ENCODE assay signal across 8 cellular contexts in genomic region chr9:20940447-20941176, GRCh38.
DNase-seq lines count a peak whose midpoint lies in the region; ATAC-seq, FAIRE-seq and TF ChIP-seq lines count a peak whose summit lies in the region.

No MANE protein-coding gene starts in this region.

- H4K20me1 ChIP-seq in HepG2 (ENCODE audit: insufficient read depth, low read length), result no peaks in the 10 kb centered on the region
- H4K20me1 ChIP-seq in SK-N-SH (ENCODE audit: insufficient read depth), result no peaks in the 10 kb centered on the region

- TF ChIP-seq EP300 in HepG2 (IDR thresholded peaks at IDR 0.05; ENCODE audit: low read depth in 2 of 2, low read length in 2 of 2) (no peak), HepG2 (CRISPR knock-in tag; IDR thresholded peaks at IDR 0.05; ENCODE audit: borderline replicate concordance) (no peak), SK-N-SH (IDR thresholded peaks at IDR 0.05; ENCODE audit: borderline replicate concordance in 1 of 2, low read depth in 1 of 2, low read length in 1 of 2) (no peak)

- no peaks in the 10 kb centered on the region for H3K9me2 ChIP-seq in SK-N-SH

- ATAC-seq in HepG2 (peak; percentile 55), right lobe of liver (no peak), HG02798 (IDR thresholded peaks at IDR 0.05; ENCODE audit: poor library complexity, unreplicated experiment) (peak; percentile 35)

- TF ChIP-seq RAD21 in HepG2 (CRISPR knock-in tag; IDR thresholded peaks at IDR 0.05) (no peak), SK-N-SH (IDR thresholded peaks at IDR 0.05; ENCODE audit: low read length) (no peak)

- no peak for DNase-seq in HepG2 (ENCODE audit: low spot score)
- DNase-seq in right lobe of liver, result no peak
- peak; percentile 4 for DNase-seq in SK-N-SH
- no peak for DNase-seq in GM19240 (ENCODE audit: insufficient read length, low spot score)
- no peak for DNase-seq in UCSD-AML1 (lab: John Stamatoyannopoulos, UW; ENCODE audit: unreplicated experiment)
- no peak for DNase-seq in NCI-H1417 treated with DMSO at 0.1 percent for 48 hours (lab: John Stamatoyannopoulos, UW)
- no peak for DNase-seq in NCI-H1092 treated with DMSO at 0.1 percent for 48 hours (lab: John Stamatoyannopoulos, UW)

- intact Hi-C loops in HepG2 (cut with micrococcal nuclease; ENCODE audit: unreplicated experiment), result loop anchor here (1.0 to 2.0 kb wide), 7 partner anchors 56 to 1014 kb away; no protein-coding TSS in a partner anchor
- intact Hi-C loops in right lobe of liver (cut with DNase I), result loop anchor here in 1 of 2 donors (5.0 to 10.0 kb wide), 3 partner anchors 316 to 1016 kb away; partner anchors contain the start of gene MLLT3

- CTCF ChIA-PET in HepG2 (lab: Yijun Ruan, JAX; ENCODE audit: low intra/inter-chr PET ratio, low total read pairs) (interaction anchor here (1.1 to 3.0 kb wide), 3 partner anchors 316 to 1015 kb away, joined by 3 to 23 read pairs (median 19); no protein-coding TSS in a partner anchor), SK-N-SH (lab: Yijun Ruan, JAX) (interaction anchor here (0.7 to 6.4 kb wide), 39 partner anchors 9 to 1447 kb away, joined by 3 to 107 read pairs (median 4); partner anchors contain the start of genes FOCAD and MLLT3)

- H3K4me3 ChIP-seq in HepG2 (replicated peaks in 1 of 3; ENCODE audit: insufficient read depth in 1 of 3, low read depth in 2 of 3, low read length in 3 of 3) (no peak overlapping the region), right lobe of liver (no peak overlapping the region), SK-N-SH (ENCODE audit: low read depth in 2 of 2, low read length in 1 of 2) (peak overlapping the region in 1 of 2 experiments; percentile 27; a peak in 1 of 4 replicates)

- POLR2A ChIA-PET in HepG2 (lab: Yijun Ruan, JAX) (interaction anchor here (1.3 kb wide), 1 partner anchor 318 kb away, joined by 3 read pairs; the partner anchor contains the start of gene MLLT3), SK-N-SH (lab: Yijun Ruan, JAX) (no interaction called here)

- H3K27ac ChIP-seq in HepG2 (ENCODE audit: extremely low read length, insufficient read depth, low read length) (no peak overlapping the region), right lobe of liver (no peak overlapping the region), SK-N-SH (ENCODE audit: low read depth in 2 of 2, low read length in 1 of 2) (no peak overlapping the region)

- peak; percentile 4 for FAIRE-seq in HepG2 (lab: Jason Lieb, UNC)

- TF ChIP-seq POLR2A in HepG2 (IDR thresholded peaks at IDR 0.05; ENCODE audit: insufficient read depth in 1 of 2, low read depth in 2 of 2, low read length in 2 of 2) (no peak), right lobe of liver (IDR thresholded peaks at IDR 0.05) (no peak)

- TF ChIP-seq CTCF in HepG2 (CRISPR knock-in tag; IDR thresholded peaks at IDR 0.05) (no peak), right lobe of liver (IDR thresholded peaks at IDR 0.05) (no peak), SK-N-SH (IDR thresholded peaks at IDR 0.05) (no peak)

- peaks cover 5% of the 10 kb centered on the region for H3F3A ChIP-seq in SK-N-SH (replicated peaks; ENCODE audit: insufficient read depth)

- H3K4me2 ChIP-seq in HepG2 (ENCODE audit: low read depth, low read length) (no peak overlapping the region), SK-N-SH (no peak overlapping the region)

- no TSS peak for BruUV-seq in HepG2 (replicated peaks; lab: Mats Ljungman, UMichigan)

- H3K27me3 ChIP-seq in HepG2 (ENCODE audit: control insufficient read depth in 1 of 2, insufficient read depth in 2 of 2, low read length in 2 of 2) (no peaks in the 10 kb centered on the region), right lobe of liver (no peaks in the 10 kb centered on the region), SK-N-SH (ENCODE audit: insufficient read depth) (no peaks in the 10 kb centered on the region)

- H2AFZ ChIP-seq in HepG2 (ENCODE audit: low read length), result no peak overlapping the region
- H2AFZ ChIP-seq in SK-N-SH (ENCODE audit: low read depth), result no peak overlapping the region

- H3K9me3 ChIP-seq in HepG2 (ENCODE audit: low read length), result no peaks in the 10 kb centered on the region
- no peaks in the 10 kb centered on the region for H3K9me3 ChIP-seq in right lobe of liver
- H3K9me3 ChIP-seq in SK-N-SH, result no peaks in the 10 kb centered on the region

- H3K79me2 ChIP-seq in HepG2 (ENCODE audit: insufficient read depth, low read length) (no peaks in the 10 kb centered on the region), SK-N-SH (ENCODE audit: insufficient read depth) (no peaks in the 10 kb centered on the region)

- WGBS in HepG2 (ENCODE audit: low lambda C conversion rate), result 52% methylated on average over 3 of the region's 3 CpGs
- WGBS in right lobe of liver (ENCODE audit: insufficient coverage, low coverage, low lambda C conversion rate, missing lambda C conversion rate), result 56% methylated on average over 3 of the region's 3 CpGs
- WGBS in SK-N-SH (ENCODE audit: low lambda C conversion rate), result 60% methylated on average over 3 of the region's 3 CpGs

- H3K4me1 ChIP-seq in HepG2 (ENCODE audit: insufficient read depth, low read length), result no peaks in the 10 kb centered on the region
- H3K4me1 ChIP-seq in right lobe of liver, result no peaks in the 10 kb centered on the region
- no peaks in the 10 kb centered on the region for H3K4me1 ChIP-seq in SK-N-SH (ENCODE audit: control insufficient read depth in 1 of 2, insufficient read depth in 2 of 2, low read depth in 1 of 2, low read length in 1 of 2)

- H3K36me3 ChIP-seq in HepG2 (replicated peaks in 1 of 2; ENCODE audit: control insufficient read depth in 1 of 2, insufficient read depth in 2 of 2, low read length in 2 of 2), result no peaks in the 10 kb centered on the region
- no peaks in the 10 kb centered on the region for H3K36me3 ChIP-seq in right lobe of liver
- peaks cover 0 to 3% of the 10 kb centered on the region in 2 experiments for H3K36me3 ChIP-seq in SK-N-SH (replicated peaks in 1 of 2; ENCODE audit: control insufficient read depth in 1 of 2, insufficient read depth in 2 of 2, low read length in 1 of 2)

- H3K9ac ChIP-seq in HepG2 (ENCODE audit: insufficient read depth, low read depth, low read length), result no peak overlapping the region
- no peak overlapping the region for H3K9ac ChIP-seq in SK-N-SH

- in situ Hi-C loops in HepG2 (cut with HindIII; ENCODE audit: extremely low pct_ligation_motif_present, low pct_unique_long_range_greater_than_20kb), result loop anchor here (5.0 to 10.0 kb wide), 3 partner anchors 318 to 1016 kb away; partner anchors contain the start of gene MLLT3

TF ChIP-seq in HepG2, 621 proteins besides CTCF, POLR2A, EP300 and RAD21 (continues in another document):
- no peak for TF ChIP-seq ZSCAN29 (CRISPR knock-in tag; conservative IDR thresholded peaks at IDR 0.05)

TF ChIP-seq in SK-N-SH, 30 proteins besides CTCF, POLR2A, EP300 and RAD21:
- TF ChIP-seq SMC3 (IDR thresholded peaks at IDR 0.05; ENCODE audit: low read depth, low read length) (no peak), SIN3A (IDR thresholded peaks at IDR 0.05; ENCODE audit: borderline replicate concordance, low read depth, low read length) (no peak), TCF12 (IDR thresholded peaks at IDR 0.05) (no peak)

Comparison
In these comparisons a context has a peak if more than half of its experiments do, and no peak if none do; other contexts are left out.
1. ATAC-seq: peak in HepG2 (single experiment) and HG02798 (single experiment); none in right lobe of liver (0 of 4).